In the genomic region with DNA sequence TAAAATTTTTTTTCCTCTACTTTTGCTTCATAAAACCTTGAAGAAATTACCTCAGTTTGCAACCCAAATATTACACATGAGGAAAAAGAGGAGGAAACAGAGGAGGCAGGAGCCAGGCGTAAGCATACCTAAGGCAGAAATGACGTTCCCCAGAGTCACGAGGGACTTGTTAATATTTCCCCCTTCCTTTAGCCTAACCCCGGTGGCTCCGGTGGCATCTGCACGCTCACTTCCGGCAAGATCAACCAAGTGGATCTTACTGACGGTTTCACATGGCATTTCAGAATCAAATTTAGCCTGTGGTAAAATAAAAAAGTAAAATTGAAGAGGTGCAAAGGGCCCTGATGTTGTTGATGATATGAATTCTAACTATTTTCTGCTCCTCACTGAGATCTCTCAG, we compare ENCODE assay signal across 30 cellular contexts.
A peak's percentile ranks its signal among the peaks of the same experiment; 100 is the strongest.
DNase-seq lines count a peak whose midpoint lies in the region; ATAC-seq and TF ChIP-seq lines count a peak whose summit lies in the region.
"Had no signal": no experiment of that assay in that cellular context is flagged by ENCODE, and none has a peak within 500 bp of the region (broad histone marks: within the 10 kb centered on the region; RNA-seq: fewer than 3 reads in every experiment).

No MANE protein-coding gene starts in this region.

- peaks cover 22% of the 10 kb centered on the region; the same call in 1 of the 2 replicates for H3K36me3 ChIP-seq in OCI-LY1 (ENCODE audit: insufficient read depth, low read length)

- H3K4me1 ChIP-seq in OCI-LY1 (ENCODE audit: insufficient read depth, low read length, severe bottlenecking): peaks cover 19% of the 10 kb centered on the region

- DNase-seq in neural crest cell (ENCODE audit: low read depth, low spot score): no peak
- no peak for DNase-seq in T-helper 1 cell
- no peak for DNase-seq in GM19238 (ENCODE audit: insufficient read length, low spot score)
- no peak for DNase-seq in iPS-NIHi11 (ENCODE audit: low spot score)
- DNase-seq: ACHN; activated CD4-positive, alpha-beta T cell treated with anti-CD3 and anti-CD28 coated beads for 48 hours; activated effector memory CD4-positive, alpha-beta T cell treated with anti-CD3 and anti-CD28 coated beads, Interleukin-2, amount 50 U/mL, for 16 hours; activated naive CD8-positive, alpha-beta T cell treated with anti-CD3 and anti-CD28 coated beads, Interleukin-2, amount 10 ng/mL, durations not matched to agents 7 days and 5 days; activated T-cell treated with anti-CD3 and anti-CD28 coated beads, Interleukin-2, amount 50 U/mL, for 1 hour; COR-L47; DMS53; H9; KG1; naive thymus-derived CD4-positive, alpha-beta T cell; NCI-H1436; NCI-H2081 treated with DMSO at 0.1 percent for 48 hours; NCI-H446; NCI-H82; PC-3; stimulated activated naive CD8-positive, alpha-beta T cell treated with anti-CD3 and anti-CD28 coated beads, Interleukin-15, amount 100 ng/mL, for 72 hours; tibial artery had no signal

- peak overlapping the region; percentile 60 for H3K4me2 ChIP-seq in OCI-LY1 (ENCODE audit: low read length)
- H3K4me2 ChIP-seq: hepatocyte had no signal

- H3F3A ChIP-seq in OCI-LY1 (ENCODE audit: insufficient read depth, low read length): no peaks in the 10 kb centered on the region; the same call in 1 of the 2 replicates

- H2AFZ ChIP-seq in OCI-LY1 (ENCODE audit: low read length): peak overlapping the region; percentile 72
- H2AFZ ChIP-seq: hepatocyte had no signal

- no peaks in the 10 kb centered on the region for H3K27me3 ChIP-seq in OCI-LY1 (ENCODE audit: insufficient read depth, low read length)
- H3K27me3 ChIP-seq: hepatocyte, tibial artery had no signal

- peak overlapping the region; percentile 25 for H3K4me3 ChIP-seq in OCI-LY1 (ENCODE audit: low read depth, low read length, poor library complexity, severe bottlenecking)
- H3K4me3 ChIP-seq: hepatocyte, tibial artery had no signal

- H3K36me3 Mint-ChIP-seq in neural crest cell (ENCODE audit: low read depth): peaks cover 14% of the 10 kb centered on the region

- no peak overlapping the region for H3K4me3 Mint-ChIP-seq in neural crest cell
- H3K4me3 Mint-ChIP-seq: activated naive CD8-positive, alpha-beta T cell treated with anti-CD3 and anti-CD28 coated beads, Interleukin-2, amount 10 ng/mL, durations not matched to agents 7 days and 5 days; central memory CD8-positive, alpha-beta T cell; dendritic cell treated with granulocyte-macrophage colony-stimulating factor and Interleukin-4, amounts not matched to agents 40 ng/mL and 50 ng/mL, for 4 days; H9; naive thymus-derived CD4-positive, alpha-beta T cell; stimulated activated naive CD8-positive, alpha-beta T cell treated with anti-CD3 and anti-CD28 coated beads, Interleukin-15, amount 100 ng/mL, for 72 hours had no signal

- H3K27ac ChIP-seq in OCI-LY1 (ENCODE audit: low read depth, low read length, poor library complexity, severe bottlenecking): peak overlapping the region; percentile 71
- H3K27ac ChIP-seq: hepatocyte, tibial artery, VCaP had no signal

- no peaks in the 10 kb centered on the region for H3K9me3 Mint-ChIP-seq in neural crest cell
- H3K9me3 Mint-ChIP-seq: activated naive CD8-positive, alpha-beta T cell treated with anti-CD3 and anti-CD28 coated beads, Interleukin-2, amount 10 ng/mL, durations not matched to agents 7 days and 5 days; central memory CD8-positive, alpha-beta T cell; dendritic cell treated with granulocyte-macrophage colony-stimulating factor and Interleukin-4, amounts not matched to agents 40 ng/mL and 50 ng/mL, for 4 days; H9; naive thymus-derived CD4-positive, alpha-beta T cell; stimulated activated naive CD8-positive, alpha-beta T cell treated with anti-CD3 and anti-CD28 coated beads, Interleukin-15, amount 100 ng/mL, for 72 hours had no signal

- H3K9ac ChIP-seq in OCI-LY1 (ENCODE audit: low read length): peak overlapping the region; percentile 24

- no peaks in the 10 kb centered on the region for H3K79me2 ChIP-seq in OCI-LY1 (ENCODE audit: insufficient read depth, low read length)
- H3K79me2 ChIP-seq: hepatocyte had no signal

- no peaks in the 10 kb centered on the region for H3K27me3 Mint-ChIP-seq in neural crest cell (ENCODE audit: low read depth)
- H3K27me3 Mint-ChIP-seq: activated naive CD8-positive, alpha-beta T cell treated with anti-CD3 and anti-CD28 coated beads, Interleukin-2, amount 10 ng/mL, durations not matched to agents 7 days and 5 days; central memory CD8-positive, alpha-beta T cell; dendritic cell treated with granulocyte-macrophage colony-stimulating factor and Interleukin-4, amounts not matched to agents 40 ng/mL and 50 ng/mL, for 4 days; naive thymus-derived CD4-positive, alpha-beta T cell; stimulated activated naive CD8-positive, alpha-beta T cell treated with anti-CD3 and anti-CD28 coated beads, Interleukin-15, amount 100 ng/mL, for 72 hours had no signal

- H3K27ac Mint-ChIP-seq in neural crest cell (ENCODE audit: unreplicated experiment): peak overlapping the region; percentile 10
- H3K27ac Mint-ChIP-seq: activated naive CD8-positive, alpha-beta T cell treated with anti-CD3 and anti-CD28 coated beads, Interleukin-2, amount 10 ng/mL, durations not matched to agents 7 days and 5 days; dendritic cell treated with granulocyte-macrophage colony-stimulating factor and Interleukin-4, amounts not matched to agents 40 ng/mL and 50 ng/mL, for 4 days; naive thymus-derived CD4-positive, alpha-beta T cell had no signal

- no peaks in the 10 kb centered on the region for H3K9me3 ChIP-seq in OCI-LY1 (ENCODE audit: low read length)
- H3K9me3 ChIP-seq: tibial artery had no signal

- H3K9me2 ChIP-seq in OCI-LY1 (ENCODE audit: low read depth, low read length): no peaks in the 10 kb centered on the region

- H3K4me1 Mint-ChIP-seq in neural crest cell: no peaks in the 10 kb centered on the region
- H3K4me1 Mint-ChIP-seq: activated naive CD8-positive, alpha-beta T cell treated with anti-CD3 and anti-CD28 coated beads, Interleukin-2, amount 10 ng/mL, durations not matched to agents 7 days and 5 days; H9 had no signal

- H4K20me1 ChIP-seq in OCI-LY1 (ENCODE audit: insufficient read depth, low read length): no peaks in the 10 kb centered on the region

- TF ChIP-seq CTCF in OCI-LY1 (IDR thresholded peaks at IDR 0.05; ENCODE audit: low read length) (no peak), neural crest cell (conservative IDR thresholded peaks at IDR 0.05) (no peak)

- peak; percentile 69 for ATAC-seq in GM18498 (IDR thresholded peaks at IDR 0.05; ENCODE audit: unreplicated experiment)
- peak; percentile 85 for ATAC-seq in GM21529 (IDR thresholded peaks at IDR 0.05; ENCODE audit: unreplicated experiment)
- ATAC-seq in HG02852 (IDR thresholded peaks at IDR 0.05; ENCODE audit: unreplicated experiment): no peak
- ATAC-seq: naive thymus-derived CD4-positive, alpha-beta T cell; PC-3; Right ventricle myocardium inferior; stimulated activated naive CD8-positive, alpha-beta T cell treated with anti-CD3 and anti-CD28 coated beads, Interleukin-15, amount 100 ng/mL, for 72 hours had no signal
